ENCODE assay signal across 8 cellular contexts in genomic region chr20:5950271-5951031, GRCh38. TPM values are rescaled to one million over a fixed set of nuclear protein-coding genes. Genes with fewer than 3 reads are reported as not detected.
A peak's percentile ranks its signal among the peaks of the same experiment; 100 is the strongest.
DNase-seq lines count a peak whose midpoint lies in the region; ATAC-seq lines count a peak whose summit lies in the region.

MCM8 (plus strand) TSS chr20:5950652; CDS start chr20:5952016, 1,364 bp downstream.
TRMT6 (minus strand) TSS chr20:5950533; CDS start chr20:5950405, 128 bp downstream.

- peaks cover under 1 to 10% of the 10 kb centered on the region in 2 donors for H3K36me3 Mint-ChIP-seq in naive B cell
- peaks cover 97% of the 10 kb centered on the region for H3K36me3 Mint-ChIP-seq in stimulated activated effector memory CD8-positive, alpha-beta T cell treated with anti-CD3 and anti-CD28 coated beads, Interleukin-12 subunit alpha, Interleukin-12 subunit beta, amount 100 ng/mL, for 72 hours

- peaks cover 17 to 42% (median 29%) of the 10 kb centered on the region in 3 donors for H3K4me1 Mint-ChIP-seq in naive B cell
- H3K4me1 Mint-ChIP-seq in stimulated activated effector memory CD8-positive, alpha-beta T cell treated with anti-CD3 and anti-CD28 coated beads, Interleukin-12 subunit alpha, Interleukin-12 subunit beta, amount 100 ng/mL, for 72 hours, result peaks cover 43% of the 10 kb centered on the region

- peak; percentile 97 for ATAC-seq in naive B cell (ENCODE audit: low read depth in 2 of 2)
- peak; percentile 86 for ATAC-seq in stimulated activated effector memory CD8-positive, alpha-beta T cell treated with anti-CD3 and anti-CD28 coated beads, Interleukin-12 subunit alpha, Interleukin-12 subunit beta, amount 100 ng/mL, for 72 hours

- peak within 1 kb of the TSS; percentile 85 to 100 (median 96) for H3K4me3 Mint-ChIP-seq in naive B cell
- H3K4me3 Mint-ChIP-seq in stimulated activated effector memory CD8-positive, alpha-beta T cell treated with anti-CD3 and anti-CD28 coated beads, Interleukin-12 subunit alpha, Interleukin-12 subunit beta, amount 100 ng/mL, for 72 hours, result peak within 1 kb of the TSS; percentile 96

- peak within 1 kb of the TSS; percentile 88 to 99 (median 98) for H3K27ac Mint-ChIP-seq in naive B cell
- peak within 1 kb of the TSS; percentile 99 for H3K27ac Mint-ChIP-seq in stimulated activated effector memory CD8-positive, alpha-beta T cell treated with anti-CD3 and anti-CD28 coated beads, Interleukin-12 subunit alpha, Interleukin-12 subunit beta, amount 100 ng/mL, for 72 hours

- no peaks in the 10 kb centered on the region for H3K27me3 Mint-ChIP-seq in naive B cell

- peak; percentile 96 for DNase-seq in EH (ENCODE audit: low read depth)
- DNase-seq in GOT3 (lab: John Stamatoyannopoulos, UW), result peak; percentile 87
- peak; percentile 93 for DNase-seq in LHCN-M2 (ENCODE audit: low read depth)
- DNase-seq in RPMI7951 (ENCODE audit: low read depth), result peak; percentile 99
- peak; percentile 92 for DNase-seq in activated T-helper 1 cell treated with Interleukin-2 at 50 U/mL for 16 hours (ENCODE audit: low read depth)
- peak; percentile 93 for DNase-seq in fibroblast of gingiva (ENCODE audit: low read depth)
- DNase-seq in naive B cell, result peak; percentile 97
- DNase-seq in stimulated activated effector memory CD8-positive, alpha-beta T cell treated with anti-CD3 and anti-CD28 coated beads, Interleukin-12 subunit alpha, Interleukin-12 subunit beta, amount 100 ng/mL, for 72 hours (ENCODE audit: low spot score in 2 of 2), result peak; percentile 87 to 99

- peaks cover 0 to 1% (median 0%) of the 10 kb centered on the region in 7 donors for H3K9me3 Mint-ChIP-seq in naive B cell
- no peaks in the 10 kb centered on the region for H3K9me3 Mint-ChIP-seq in stimulated activated effector memory CD8-positive, alpha-beta T cell treated with anti-CD3 and anti-CD28 coated beads, Interleukin-12 subunit alpha, Interleukin-12 subunit beta, amount 100 ng/mL, for 72 hours

RNA-seq across cellular contexts. Expression of gene MCM8, which starts in this region (rescaled TPM):
- total RNA-seq in LHCN-M2 (2014; rRNA removed), result 34.1 and 34.3 TPM in 2 replicates
- 5.0 TPM for polyA plus RNA-seq in LHCN-M2 (2012)
- total RNA-seq in RPMI7951 (2014; rRNA removed; shearing (Covaris generic)), result 47.8 and 53.3 TPM in 2 replicates
- polyA plus RNA-seq in naive B cell (ENCODE audit: low read depth in 6 of 6), result 1 to 10 TPM in 4 of 6 donors, under 1 TPM in 2; 0.88 to 2.8 (median 1.4) TPM

RNA-seq across cellular contexts. Expression of gene TRMT6, which starts in this region (rescaled TPM):
- total RNA-seq in LHCN-M2 (2014; rRNA removed), result 38.9 and 40.7 TPM in 2 replicates
- polyA plus RNA-seq in LHCN-M2 (2012), result 11.0 TPM
- total RNA-seq in RPMI7951 (2014; rRNA removed; shearing (Covaris generic)), result 20.9 and 21.9 TPM in 2 replicates
- 10 to 100 TPM; 12.0 to 18.5 (median 12.9) TPM for polyA plus RNA-seq in naive B cell (ENCODE audit: low read depth in 6 of 6)

Comparison
In these comparisons a context has a peak if more than half of its experiments do, and no peak if none do; other contexts are left out.
1. Peak in every context shown above with its lines: DNase-seq and ATAC-seq.